Comparison of ENCODE assay signal across 9 cellular contexts in genomic region chr14:94689218-94689984, GRCh38.
A peak's percentile ranks its signal among the peaks of the same experiment; 100 is the strongest.
DNase-seq lines count a peak whose midpoint lies in the region; ATAC-seq, FAIRE-seq and TF ChIP-seq lines count a peak whose summit lies in the region.
"Had no signal": no experiment of that assay in that cellular context is flagged by ENCODE, and none has a peak within 500 bp of the region (broad histone marks: within the 10 kb centered on the region; RNA-seq: fewer than 3 reads in every experiment).

No MANE protein-coding gene starts in this region.

- no peak for TF ChIP-seq POLR2A in breast epithelium (IDR thresholded peaks at IDR 0.05)

- no peaks in the 10 kb centered on the region for H3K9me1 ChIP-seq in keratinocyte (ENCODE audit: control insufficient read depth, extremely low read depth, insufficient read depth, low read length)

- no peak for FAIRE-seq in keratinocyte (lab: Jason Lieb, UNC)

- no peak overlapping the region for H3K27ac ChIP-seq in ACC112 (ENCODE audit: low read depth, low read length)
- H3K27ac ChIP-seq in breast epithelium, result no peak overlapping the region
- no peak overlapping the region for H3K27ac ChIP-seq in keratinocyte (ENCODE audit: control insufficient read depth, insufficient read depth, low read length)

- H3K9ac ChIP-seq in keratinocyte (ENCODE audit: control insufficient read depth, extremely low read depth, insufficient read depth, low read length), result no peak overlapping the region

- no peaks in the 10 kb centered on the region for H3K36me3 ChIP-seq in ACC112 (ENCODE audit: insufficient read depth, low read length)
- H3K36me3 ChIP-seq in breast epithelium, result no peaks in the 10 kb centered on the region
- H3K36me3 ChIP-seq in keratinocyte (ENCODE audit: control insufficient read depth in 2 of 2, extremely low read depth in 1 of 2, insufficient read depth in 2 of 2, low read length in 2 of 2), result no peaks in the 10 kb centered on the region

- H3K4me1 ChIP-seq in ACC112 (ENCODE audit: control insufficient read depth, insufficient read depth, low read length, unreplicated experiment) (peaks cover 5% of the 10 kb centered on the region), breast epithelium (peaks cover 0 to 5% of the 10 kb centered on the region in 2 donors), keratinocyte (ENCODE audit: control insufficient read depth, extremely low read depth, insufficient read depth, low read length) (no peaks in the 10 kb centered on the region)

- TF ChIP-seq CTCF in LNCaP clone FGC (IDR thresholded peaks at IDR 0.05; ENCODE audit: control insufficient read depth, extremely low read depth, insufficient read depth) (peak; percentile 95), breast epithelium (IDR thresholded peaks at IDR 0.05) (peak; percentile 93 to 98 (median 95)), keratinocyte (optimal IDR thresholded peaks at IDR 0.05 in 1 of 3, IDR thresholded peaks at IDR 0.05 in 1 of 3, conservative IDR thresholded peaks at IDR 0.05 in 1 of 3; ENCODE audit: extremely low read depth in 1 of 3, insufficient read depth in 2 of 3, low read length in 3 of 3) (peak; percentile 85 to 98 (median 89))

- H3K27me3 ChIP-seq in ACC112 (ENCODE audit: insufficient read depth, low read length), result no peaks in the 10 kb centered on the region
- H3K27me3 ChIP-seq in breast epithelium, result no peaks in the 10 kb centered on the region
- no peaks in the 10 kb centered on the region for H3K27me3 ChIP-seq in keratinocyte (ENCODE audit: control insufficient read depth, extremely low read depth, insufficient read depth, low read length)

- H3K79me2 ChIP-seq in ACC112 (ENCODE audit: control insufficient read depth, insufficient read depth, low read length, unreplicated experiment) (no peaks in the 10 kb centered on the region), keratinocyte (ENCODE audit: control insufficient read depth, insufficient read depth, low read length) (no peaks in the 10 kb centered on the region)

- DNase-seq in LNCaP clone FGC (ENCODE audit: low read depth), result no peak
- DNase-seq in UCSD-AML1 (lab: John Stamatoyannopoulos, UW; ENCODE audit: unreplicated experiment), result peak; percentile 59
- peak; percentile 27 to 67 for DNase-seq in breast epithelium (ENCODE audit: low spot score in 2 of 2)
- no peak for DNase-seq in keratinocyte (ENCODE audit: low read depth, low spot score)
- DNase-seq in stimulated activated CD4-positive, alpha-beta T cell treated with anti-CD3 and anti-CD28 coated beads, Interleukin-1b, Interleukin-23, amount 100 ng/mL, for 4 hours (ENCODE audit: low read depth in 2 of 2), result peak; percentile 11 to 47
- DNase-seq in GOT3 (lab: John Stamatoyannopoulos, UW), result no peak

- no peaks in the 10 kb centered on the region for H3K9me3 ChIP-seq in breast epithelium
- no peaks in the 10 kb centered on the region for H3K9me3 ChIP-seq in keratinocyte (ENCODE audit: control insufficient read depth, low read depth, low read length)

- H3K4me3 ChIP-seq in ACC112 (ENCODE audit: low read depth, low read length) (peak overlapping the region; percentile 67), LNCaP clone FGC (ENCODE audit: low read depth, low read length) (peak overlapping the region; percentile 29; the same call in 1 of the 2 replicates), breast epithelium (peak overlapping the region in 1 of 3 donors; percentile 45), keratinocyte (ENCODE audit: control insufficient read depth in 2 of 3, extremely low read depth in 1 of 3, insufficient read depth in 2 of 3, low read depth in 1 of 3, low read length in 3 of 3) (no peak overlapping the region)
- H3K4me3 ChIP-seq: skin epidermis had no signal

- peak; percentile 47 for ATAC-seq in GM18498 (IDR thresholded peaks at IDR 0.05; ENCODE audit: unreplicated experiment)

- intact Hi-C loops in breast epithelium (cut with DNase I; ENCODE audit: low total_unique reads), result loop anchor here (5.0 to 10.0 kb wide), 2 partner anchors 413 to 745 kb away; no protein-coding TSS in a partner anchor

- H3K4me2 ChIP-seq in keratinocyte (ENCODE audit: control insufficient read depth, extremely low read depth, insufficient read depth, low read depth, low read length), result peak overlapping the region; percentile 27

- dilution Hi-C loops in keratinocyte (cut with MboI; ENCODE audit: extremely low pct_ligation_motif_present, low sequenced_read_pairs), result no loop called here

- H2AFZ ChIP-seq in ACC112 (ENCODE audit: low read length, unreplicated experiment), result peak overlapping the region; percentile 86
- H2AFZ ChIP-seq in keratinocyte (ENCODE audit: control insufficient read depth, low read length), result peak overlapping the region; percentile 76

- no peaks in the 10 kb centered on the region for H4K20me1 ChIP-seq in keratinocyte (ENCODE audit: control insufficient read depth, extremely low read depth, insufficient read depth, low read length)

Comparison
In these comparisons a context has a peak if more than half of its experiments do, and no peak if none do; other contexts are left out.
1. H3K4me3 ChIP-seq: peak in ACC112 (single experiment) and LNCaP clone FGC (single experiment); none in keratinocyte (0 of 3).
2. DNase-seq: peak in UCSD-AML1 (single experiment), breast epithelium (2 of 2) and stimulated activated CD4-positive, alpha-beta T cell treated with anti-CD3 and anti-CD28 coated beads, Interleukin-1b, Interleukin-23, amount 100 ng/mL, for 4 hours (2 of 2); none in LNCaP clone FGC (single experiment), keratinocyte (single experiment) and GOT3 (single experiment).
3. Peak in every context shown above with its lines, with median percentiles within 50 percentile points of each other: CTCF ChIP-seq.